In genomic region chr5:40895440-40896425, GRCh38 we compare ENCODE assay signal across 5 cellular contexts. TPM values are rescaled to one million over a fixed set of nuclear protein-coding genes. Genes with fewer than 3 reads are reported as not detected.
"Had no signal": no experiment of that assay in that cellular context is flagged by ENCODE, and none has a peak within 500 bp of the region (broad histone marks: within the 10 kb centered on the region; RNA-seq: fewer than 3 reads in every experiment).

No MANE protein-coding gene starts in this region.

RNA-seq across cellular contexts. Expression of gene C7, which starts 13.6 kb away (rescaled TPM):
- total RNA-seq: activated CD8-positive, alpha-beta memory T cell treated with anti-CD3 and anti-CD28 coated beads for 36 hours; activated T-helper 2 cell treated with anti-CD3 and anti-CD28 coated beads, Interferon-gamma antibody, Interleukin-2, Interleukin-4, amounts not matched to agents 10 μg/mL and 5 μg/mL and 100 μg/mL, durations not matched to agents 14 hours and 24 hours and 36 hours; naive thymus-derived CD8-positive, alpha-beta T cell; T-helper 1 cell treated with Interleukin-12 subunit alpha and Interleukin-12 subunit beta and Interleukin-4 antibody, amounts not matched to agents 30 ng/mL and 1 ng/mL, for 36 hours had no signal
- polyA plus RNA-seq: keratinocyte had no signal
